ENCODE assay signal across 9 cellular contexts in genomic region chr17:42337442-42337841, GRCh38. TPM values are rescaled to one million over a fixed set of nuclear protein-coding genes. Genes with fewer than 3 reads are reported as not detected.
DNase-seq lines count a peak whose midpoint lies in the region; ATAC-seq and TF ChIP-seq lines count a peak whose summit lies in the region.
"Had no signal": no experiment of that assay in that cellular context is flagged by ENCODE, and none has a peak within 500 bp of the region (broad histone marks: within the 10 kb centered on the region; RNA-seq: fewer than 3 reads in every experiment).

No MANE protein-coding gene starts in this region.

- peak; percentile 22 for DNase-seq in activated CD4-positive, CD25-positive, alpha-beta regulatory T cell treated with anti-CD3 and anti-CD28 coated beads, Interleukin-2, amount 50 U/mL, for 16 hours (ENCODE audit: low read depth, low spot score)
- no peak for DNase-seq in activated CD4-positive, CD25-positive, alpha-beta regulatory T cell (lab: John Stamatoyannopoulos, UW)
- DNase-seq in activated CD4-positive, alpha-beta T cell treated with anti-CD3 and anti-CD28 coated beads for 4 hours: peak; percentile 64 to 70
- DNase-seq in fibroblast of peridontal ligament (ENCODE audit: extremely low read depth) (peak; percentile 67), upper lobe of left lung (no peak), cerebellar cortex (ENCODE audit: low spot score) (no peak), Right ventricle myocardium superior (no peak)

- TF ChIP-seq CTCF in upper lobe of left lung (IDR thresholded peaks at IDR 0.05): no peak

- TF ChIP-seq POLR2A in upper lobe of left lung (IDR thresholded peaks at IDR 0.05): no peak

- intact Hi-C loops in Right ventricle myocardium superior (cut with DNase I): no loop called here

- peaks cover 57 to 93% (median 81%) of the 10 kb centered on the region in 4 donors for H3K36me3 ChIP-seq in upper lobe of left lung

- WGBS in upper lobe of left lung, 2 donors: 51 to 69% methylated on average over 15 of the region's 15 CpGs

- H3K4me3 ChIP-seq in upper lobe of left lung: no peak overlapping the region
- H3K4me3 ChIP-seq: A549 had no signal

- ATAC-seq in upper lobe of left lung (ENCODE audit: low FRiP score in 2 of 2): peak; percentile 26 to 63
- no peak for ATAC-seq in HG02981 (IDR thresholded peaks at IDR 0.05; ENCODE audit: unreplicated experiment)
- ATAC-seq in Right ventricle myocardium superior (ENCODE audit: poor library complexity): no peak
- ATAC-seq: A549 had no signal

- no peaks in the 10 kb centered on the region for H3K9me3 ChIP-seq in upper lobe of left lung
- H3K9me3 ChIP-seq: A549 had no signal

- TF ChIP-seq EP300 in upper lobe of left lung (IDR thresholded peaks at IDR 0.05): no peak

- H3K27ac ChIP-seq in upper lobe of left lung: peak overlapping the region in 1 of 4 donors; percentile 40
- H3K27ac ChIP-seq: A549 had no signal

- peaks cover 0 to 12% (median 5%) of the 10 kb centered on the region in 4 donors for H3K4me1 ChIP-seq in upper lobe of left lung

- H3K27me3 ChIP-seq in upper lobe of left lung: no peaks in the 10 kb centered on the region

RNA-seq across cellular contexts. Expression of gene STAT5A, which starts 49.1 kb away (rescaled TPM):
- 100 to 1,000 TPM in 1 of 6 donors, 10 to 100 TPM in 5; 33.7 to 119 (median 70.3) TPM for total RNA-seq in upper lobe of left lung
- total RNA-seq in Right ventricle myocardium superior: 14.9 TPM

RNA-seq across cellular contexts. Expression of gene STAT3, which starts 50.8 kb away (rescaled TPM):
- total RNA-seq in upper lobe of left lung (100 to 1,000 TPM; 228 to 335 (median 264) TPM), Right ventricle myocardium superior (127 TPM)

Comparison
In these comparisons a context has a peak if more than half of its experiments do, and no peak if none do; other contexts are left out.
1. DNase-seq: peak in activated CD4-positive, CD25-positive, alpha-beta regulatory T cell treated with anti-CD3 and anti-CD28 coated beads, Interleukin-2, amount 50 U/mL, for 16 hours (single experiment), activated CD4-positive, alpha-beta T cell treated with anti-CD3 and anti-CD28 coated beads for 4 hours (2 of 2) and fibroblast of peridontal ligament (single experiment); none in activated CD4-positive, CD25-positive, alpha-beta regulatory T cell (0 of 4), upper lobe of left lung (0 of 2), cerebellar cortex (single experiment) and Right ventricle myocardium superior (single experiment).
2. ATAC-seq: peak in upper lobe of left lung (2 of 2); none in HG02981 (single experiment) and Right ventricle myocardium superior (single experiment).